Comparison of ENCODE assay signal across 23 cellular contexts in genomic region chr14:43145361-43145760, GRCh38.
DNase-seq lines count a peak whose midpoint lies in the region; ATAC-seq, FAIRE-seq and TF ChIP-seq lines count a peak whose summit lies in the region.
"Had no signal": no experiment of that assay in that cellular context is flagged by ENCODE, and none has a peak within 500 bp of the region (broad histone marks: within the 10 kb centered on the region; RNA-seq: fewer than 3 reads in every experiment).

No MANE protein-coding gene starts in this region.

- H3K27ac Mint-ChIP-seq in CD8-positive, alpha-beta memory T cell, result no peak overlapping the region
- H3K27ac Mint-ChIP-seq: CD14-positive monocyte; CD4-positive, alpha-beta memory T cell; HFFc6 had no signal

- POLR2A ChIA-PET in CD8-positive, alpha-beta memory T cell (lab: Charles Lee), result no interaction called here

- H3K4me1 Mint-ChIP-seq in CD8-positive, alpha-beta memory T cell, result no peaks in the 10 kb centered on the region
- H3K4me1 Mint-ChIP-seq: CD14-positive monocyte; CD4-positive, alpha-beta memory T cell had no signal

- H3K4me1 ChIP-seq in CD8-positive, alpha-beta memory T cell (ENCODE audit: insufficient read depth, low read length), result no peaks in the 10 kb centered on the region
- H3K4me1 ChIP-seq: BLaER1 had no signal

- DNase-seq in ELR (ENCODE audit: low read depth), result peak; percentile 59
- peak; percentile 1 for DNase-seq in M059J (ENCODE audit: low read depth)
- peak; percentile 0 for DNase-seq in fibroblast of the aortic adventitia (ENCODE audit: low read depth)
- DNase-seq in NCI-H2029 treated with DMSO at 0.1 percent for 48 hours (lab: John Stamatoyannopoulos, UW), result no peak
- no peak for DNase-seq in CD8-positive, alpha-beta memory T cell
- no peak for DNase-seq in left lobe of liver (ENCODE audit: low spot score)
- no peak for DNase-seq in islet precursor cell
- DNase-seq: ACHN; Calu3; CD4-positive, alpha-beta memory T cell; DND-41; EL; GOT3; H7; HFFc6 had no signal

- H3K4me3 Mint-ChIP-seq in CD8-positive, alpha-beta memory T cell, result no peak overlapping the region
- H3K4me3 Mint-ChIP-seq: CD14-positive monocyte; CD4-positive, alpha-beta memory T cell; HFFc6 had no signal

- H3K4me3 ChIP-seq in fibroblast of the aortic adventitia (ENCODE audit: low read depth, low read length), result no peak overlapping the region
- H3K4me3 ChIP-seq in CD8-positive, alpha-beta memory T cell (ENCODE audit: low read length), result no peak overlapping the region
- H3K4me3 ChIP-seq: BLaER1 had no signal

- H3K27ac ChIP-seq in CD8-positive, alpha-beta memory T cell (ENCODE audit: low read depth, low read length), result no peak overlapping the region
- H3K27ac ChIP-seq: BLaER1, KMS-11 had no signal

- TF ChIP-seq CTCF in fibroblast of the aortic adventitia (IDR thresholded peaks at IDR 0.05; ENCODE audit: insufficient read depth, low read length), result no peak

- CTCF ChIA-PET in CD8-positive, alpha-beta memory T cell (lab: Charles Lee), result no interaction called here

- H3K36me3 Mint-ChIP-seq in CD8-positive, alpha-beta memory T cell, result no peaks in the 10 kb centered on the region
- H3K36me3 Mint-ChIP-seq: CD14-positive monocyte; CD4-positive, alpha-beta memory T cell had no signal

- peaks cover 0 to 2% of the 10 kb centered on the region in 2 donors for H3K27me3 Mint-ChIP-seq in CD8-positive, alpha-beta memory T cell
- H3K27me3 Mint-ChIP-seq: CD4-positive, alpha-beta memory T cell had no signal

- FAIRE-seq in A204.1 (lab: Jason Lieb, UNC), result peak; percentile 3
- FAIRE-seq: G401.6, GM12892, GM18507 had no signal

- no peaks in the 10 kb centered on the region for H3K27me3 ChIP-seq in CD8-positive, alpha-beta memory T cell (ENCODE audit: insufficient read depth, low read length, poor library complexity, severe bottlenecking)
- H3K27me3 ChIP-seq: BLaER1 had no signal

- H3K36me3 ChIP-seq in CD8-positive, alpha-beta memory T cell (ENCODE audit: insufficient read depth, low read length), result no peaks in the 10 kb centered on the region
- H3K36me3 ChIP-seq: BLaER1 had no signal

- ATAC-seq in left lobe of liver, result no peak
- ATAC-seq: HCT116 had no signal

- peaks cover 0 to 13% (median 3%) of the 10 kb centered on the region in 5 donors for H3K9me3 Mint-ChIP-seq in CD8-positive, alpha-beta memory T cell

- no peaks in the 10 kb centered on the region for H3K9me3 ChIP-seq in CD8-positive, alpha-beta memory T cell (ENCODE audit: low read length)
- H3K9me3 ChIP-seq: BLaER1 had no signal

Comparison
In these comparisons a context has a peak if more than half of its experiments do, and no peak if none do; other contexts are left out.
1. DNase-seq: peak in ELR (single experiment), M059J (single experiment) and fibroblast of the aortic adventitia (single experiment); none in NCI-H2029 treated with DMSO at 0.1 percent for 48 hours (single experiment), CD8-positive, alpha-beta memory T cell (0 of 5), left lobe of liver (single experiment) and islet precursor cell (single experiment).